In the genomic region with DNA sequence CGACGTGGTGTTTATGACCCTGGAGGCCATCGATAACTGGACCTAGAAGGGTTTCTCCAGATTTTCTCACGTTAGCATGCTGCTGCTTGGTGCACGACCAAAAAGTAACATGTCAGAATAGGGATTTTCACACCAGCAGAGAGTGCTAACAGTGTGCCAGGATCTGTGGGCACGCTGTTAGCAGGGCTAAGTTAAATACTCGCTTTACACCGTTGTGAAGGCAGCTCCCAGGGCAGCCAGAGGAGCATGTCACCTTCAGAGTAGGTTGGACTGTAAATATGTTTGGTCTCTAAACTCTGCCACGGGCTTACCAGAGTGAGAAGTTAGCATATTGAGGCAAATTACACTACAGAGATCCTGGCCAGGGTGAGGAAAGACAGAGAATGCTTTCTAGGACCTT, we compare ENCODE assay signal across 2 cellular contexts.
TF ChIP-seq lines count a peak whose summit lies in the region.

No MANE protein-coding gene starts in this region.

TF ChIP-seq in SK-N-SH, 30 proteins besides CTCF, POLR2A, EP300 and RAD21 (continued from another document):
- no peak for TF ChIP-seq IRF3 (IDR thresholded peaks at IDR 0.05; ENCODE audit: low read depth, low read length)
- TF ChIP-seq REST (IDR thresholded peaks at IDR 0.05; ENCODE audit: low read depth, low read length): no peak
- TF ChIP-seq CHD2 (IDR thresholded peaks at IDR 0.05; ENCODE audit: low read length, partially characterized antibody): no peak
- no peak for TF ChIP-seq FOXM1 (IDR thresholded peaks at IDR 0.05; ENCODE audit: low read depth)
- TF ChIP-seq, protein P1, sequence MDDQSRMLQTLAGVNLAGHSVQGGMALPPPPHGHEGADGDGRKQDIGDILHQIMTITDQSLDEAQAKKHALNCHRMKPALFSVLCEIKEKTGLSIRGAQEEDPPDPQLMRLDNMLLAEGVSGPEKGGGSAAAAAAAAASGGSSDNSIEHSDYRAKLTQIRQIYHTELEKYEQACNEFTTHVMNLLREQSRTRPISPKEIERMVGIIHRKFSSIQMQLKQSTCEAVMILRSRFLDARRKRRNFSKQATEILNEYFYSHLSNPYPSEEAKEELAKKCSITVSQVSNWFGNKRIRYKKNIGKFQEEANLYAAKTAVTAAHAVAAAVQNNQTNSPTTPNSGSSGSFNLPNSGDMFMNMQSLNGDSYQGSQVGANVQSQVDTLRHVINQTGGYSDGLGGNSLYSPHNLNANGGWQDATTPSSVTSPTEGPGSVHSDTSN (IDR thresholded peaks at IDR 0.05): no peak
- no peak for TF ChIP-seq USF1 (IDR thresholded peaks at IDR 0.05; ENCODE audit: borderline replicate concordance, low read depth)
- TF ChIP-seq SMC3 (IDR thresholded peaks at IDR 0.05; ENCODE audit: low read depth, low read length): no peak
- TF ChIP-seq ELF1 (IDR thresholded peaks at IDR 0.05): no peak
- TF ChIP-seq TEAD4 (IDR thresholded peaks at IDR 0.05; ENCODE audit: borderline replicate concordance, insufficient read depth): no peak
- TF ChIP-seq FOSL2 (IDR thresholded peaks at IDR 0.05; ENCODE audit: borderline replicate concordance, low read depth): no peak

TF ChIP-seq in WTC11, 78 proteins besides CTCF, POLR2A, EP300 and RAD21 (continued from another document):
- TF ChIP-seq PRDM15 (CRISPR knock-in tag; IDR thresholded peaks at IDR 0.05) (no peak), CREB1 (CRISPR knock-in tag; IDR thresholded peaks at IDR 0.05) (no peak)
